1 cellular context compared by ENCODE assay signal in the genomic region with DNA sequence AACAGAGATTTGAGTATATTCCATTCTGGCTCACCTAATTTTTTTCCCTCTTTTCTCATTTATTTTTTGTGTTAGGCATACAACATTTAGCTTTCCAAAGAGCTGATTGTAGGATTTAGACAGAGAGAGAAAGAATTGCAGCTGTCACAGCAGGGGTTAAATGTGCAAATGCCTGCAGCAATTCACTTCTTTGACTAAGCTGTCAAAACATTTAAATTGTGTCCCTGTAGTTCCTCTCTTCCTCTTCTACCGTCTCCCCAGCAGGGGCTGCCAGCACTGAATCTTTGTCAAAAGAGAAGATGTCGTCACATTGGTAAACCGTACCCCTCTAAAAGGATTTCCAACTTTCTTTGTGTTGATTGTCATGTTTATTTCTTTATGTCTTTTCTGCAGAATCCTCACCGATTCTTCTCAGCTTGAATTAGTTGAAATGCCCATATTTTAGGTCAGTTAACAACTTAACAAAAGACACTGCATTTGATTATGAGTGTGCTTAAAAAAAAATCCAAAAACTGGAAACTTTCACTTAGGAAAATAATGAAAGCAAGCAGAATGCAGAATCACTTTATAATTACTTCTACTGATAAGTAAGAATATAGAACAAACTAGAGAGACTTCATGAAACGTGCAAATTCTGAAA.
TF ChIP-seq lines count a peak whose summit lies in the region.

No MANE protein-coding gene starts in this region.

TF ChIP-seq in SK-N-SH, 30 proteins besides CTCF, POLR2A, EP300 and RAD21 (continued from another document):
- TF ChIP-seq, protein P1, sequence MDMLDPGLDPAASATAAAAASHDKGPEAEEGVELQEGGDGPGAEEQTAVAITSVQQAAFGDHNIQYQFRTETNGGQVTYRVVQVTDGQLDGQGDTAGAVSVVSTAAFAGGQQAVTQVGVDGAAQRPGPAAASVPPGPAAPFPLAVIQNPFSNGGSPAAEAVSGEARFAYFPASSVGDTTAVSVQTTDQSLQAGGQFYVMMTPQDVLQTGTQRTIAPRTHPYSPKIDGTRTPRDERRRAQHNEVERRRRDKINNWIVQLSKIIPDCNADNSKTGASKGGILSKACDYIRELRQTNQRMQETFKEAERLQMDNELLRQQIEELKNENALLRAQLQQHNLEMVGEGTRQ (IDR thresholded peaks at IDR 0.05; ENCODE audit: borderline replicate concordance, low read depth, low read length), result no peak
- TF ChIP-seq NRF1 (IDR thresholded peaks at IDR 0.05; ENCODE audit: low read depth, low read length), result no peak
- no peak for TF ChIP-seq RFX5 (IDR thresholded peaks at IDR 0.05; ENCODE audit: low read length)
- no peak for TF ChIP-seq ELF1 (IDR thresholded peaks at IDR 0.05)
- no peak for TF ChIP-seq RXRA (IDR thresholded peaks at IDR 0.05; ENCODE audit: borderline replicate concordance, low read depth)
- TF ChIP-seq, protein P2, sequence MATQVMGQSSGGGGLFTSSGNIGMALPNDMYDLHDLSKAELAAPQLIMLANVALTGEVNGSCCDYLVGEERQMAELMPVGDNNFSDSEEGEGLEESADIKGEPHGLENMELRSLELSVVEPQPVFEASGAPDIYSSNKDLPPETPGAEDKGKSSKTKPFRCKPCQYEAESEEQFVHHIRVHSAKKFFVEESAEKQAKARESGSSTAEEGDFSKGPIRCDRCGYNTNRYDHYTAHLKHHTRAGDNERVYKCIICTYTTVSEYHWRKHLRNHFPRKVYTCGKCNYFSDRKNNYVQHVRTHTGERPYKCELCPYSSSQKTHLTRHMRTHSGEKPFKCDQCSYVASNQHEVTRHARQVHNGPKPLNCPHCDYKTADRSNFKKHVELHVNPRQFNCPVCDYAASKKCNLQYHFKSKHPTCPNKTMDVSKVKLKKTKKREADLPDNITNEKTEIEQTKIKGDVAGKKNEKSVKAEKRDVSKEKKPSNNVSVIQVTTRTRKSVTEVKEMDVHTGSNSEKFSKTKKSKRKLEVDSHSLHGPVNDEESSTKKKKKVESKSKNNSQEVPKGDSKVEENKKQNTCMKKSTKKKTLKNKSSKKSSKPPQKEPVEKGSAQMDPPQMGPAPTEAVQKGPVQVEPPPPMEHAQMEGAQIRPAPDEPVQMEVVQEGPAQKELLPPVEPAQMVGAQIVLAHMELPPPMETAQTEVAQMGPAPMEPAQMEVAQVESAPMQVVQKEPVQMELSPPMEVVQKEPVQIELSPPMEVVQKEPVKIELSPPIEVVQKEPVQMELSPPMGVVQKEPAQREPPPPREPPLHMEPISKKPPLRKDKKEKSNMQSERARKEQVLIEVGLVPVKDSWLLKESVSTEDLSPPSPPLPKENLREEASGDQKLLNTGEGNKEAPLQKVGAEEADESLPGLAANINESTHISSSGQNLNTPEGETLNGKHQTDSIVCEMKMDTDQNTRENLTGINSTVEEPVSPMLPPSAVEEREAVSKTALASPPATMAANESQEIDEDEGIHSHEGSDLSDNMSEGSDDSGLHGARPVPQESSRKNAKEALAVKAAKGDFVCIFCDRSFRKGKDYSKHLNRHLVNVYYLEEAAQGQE (IDR thresholded peaks at IDR 0.05; ENCODE audit: low read depth, low read length), result no peak
- TF ChIP-seq, protein P3, sequence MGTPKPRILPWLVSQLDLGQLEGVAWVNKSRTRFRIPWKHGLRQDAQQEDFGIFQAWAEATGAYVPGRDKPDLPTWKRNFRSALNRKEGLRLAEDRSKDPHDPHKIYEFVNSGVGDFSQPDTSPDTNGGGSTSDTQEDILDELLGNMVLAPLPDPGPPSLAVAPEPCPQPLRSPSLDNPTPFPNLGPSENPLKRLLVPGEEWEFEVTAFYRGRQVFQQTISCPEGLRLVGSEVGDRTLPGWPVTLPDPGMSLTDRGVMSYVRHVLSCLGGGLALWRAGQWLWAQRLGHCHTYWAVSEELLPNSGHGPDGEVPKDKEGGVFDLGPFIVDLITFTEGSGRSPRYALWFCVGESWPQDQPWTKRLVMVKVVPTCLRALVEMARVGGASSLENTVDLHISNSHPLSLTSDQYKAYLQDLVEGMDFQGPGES (IDR thresholded peaks at IDR 0.05; ENCODE audit: low read depth, low read length), result no peak
- no peak for TF ChIP-seq SMC3 (IDR thresholded peaks at IDR 0.05; ENCODE audit: low read depth, low read length)
